In the genomic region with DNA sequence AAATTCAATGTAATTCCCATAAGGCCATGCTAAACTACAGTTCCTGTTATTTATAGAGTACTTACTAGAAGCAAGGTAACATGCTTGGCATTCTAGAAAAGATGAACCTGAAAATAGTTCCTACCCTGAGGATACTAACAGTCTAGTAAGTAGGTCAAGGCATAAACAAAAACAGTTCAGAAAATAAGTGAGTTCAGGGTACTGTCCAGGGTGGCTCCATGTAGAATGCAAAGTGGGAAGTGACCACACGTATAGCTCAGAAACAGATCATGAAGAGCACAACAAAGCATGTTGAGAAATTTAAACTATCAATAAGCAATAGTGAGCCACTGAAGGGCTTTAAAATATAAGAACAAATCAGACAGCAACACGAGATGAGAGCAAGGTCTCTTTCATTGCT, we compare ENCODE assay signal across 11 cellular contexts. TPM values are rescaled to one million over a fixed set of nuclear protein-coding genes. Genes with fewer than 3 reads are reported as not detected.
DNase-seq lines count a peak whose midpoint lies in the region; ATAC-seq lines count a peak whose summit lies in the region.
"Had no signal": no experiment of that assay in that cellular context is flagged by ENCODE, and none has a peak within 500 bp of the region (broad histone marks: within the 10 kb centered on the region; RNA-seq: fewer than 3 reads in every experiment).

No MANE protein-coding gene starts in this region.

- no peak overlapping the region for H3K23ac ChIP-seq in mesenchymal stem cell (ENCODE audit: low read length in 2 of 2)

- H3K18ac ChIP-seq in mesenchymal stem cell (ENCODE audit: low read depth in 1 of 2, low read length in 2 of 2): no peak overlapping the region

- H4K8ac ChIP-seq in mesenchymal stem cell (ENCODE audit: low read length): no peak overlapping the region

- peaks cover 19% of the 10 kb centered on the region for H3K36me3 Mint-ChIP-seq in stimulated activated naive CD8-positive, alpha-beta T cell treated with anti-CD3 and anti-CD28 coated beads, Interleukin-15, Interleukin-2, amounts not matched to agents 100 ng/mL and 50 ng/mL, for 24 hours (ENCODE audit: low read depth)
- H3K36me3 Mint-ChIP-seq in activated naive CD8-positive, alpha-beta T cell treated with anti-CD3 and anti-CD28 coated beads for 36 hours: peaks cover 7% of the 10 kb centered on the region

- no peak for DNase-seq in stimulated activated naive CD8-positive, alpha-beta T cell treated with anti-CD3 and anti-CD28 coated beads, Interleukin-15, Interleukin-2, amounts not matched to agents 100 U/mL and 50 U/mL, for 24 hours
- DNase-seq in activated naive CD8-positive, alpha-beta T cell treated with anti-CD3 and anti-CD28 coated beads for 36 hours: no peak
- DNase-seq in mesenchymal stem cell: no peak
- no peak for DNase-seq in NK-92 treated with Interleukin-12 subunit alpha and Interleukin-12 subunit beta, amount 100 ng/mL, for 24 hours (lab: John Stamatoyannopoulos, UW)
- DNase-seq: activated CD4-positive, CD25-positive, alpha-beta regulatory T cell; foreskin fibroblast; NCI-H1092 had no signal

- no peak overlapping the region for H3K14ac ChIP-seq in mesenchymal stem cell (ENCODE audit: low read length in 2 of 2)

- H3K79me1 ChIP-seq in mesenchymal stem cell (replicated peaks; ENCODE audit: low read length, poor library complexity, severe bottlenecking): peaks cover 3% of the 10 kb centered on the region

- peak overlapping the region; percentile 96 for H3K4me3 Mint-ChIP-seq in stimulated activated naive CD8-positive, alpha-beta T cell treated with anti-CD3 and anti-CD28 coated beads, Interleukin-15, Interleukin-2, amounts not matched to agents 100 ng/mL and 50 ng/mL, for 24 hours
- peak overlapping the region; percentile 61 for H3K4me3 Mint-ChIP-seq in activated naive CD8-positive, alpha-beta T cell treated with anti-CD3 and anti-CD28 coated beads for 36 hours

- no peak for ATAC-seq in stimulated activated naive CD8-positive, alpha-beta T cell treated with anti-CD3 and anti-CD28 coated beads, Interleukin-15, Interleukin-2, amounts not matched to agents 100 U/mL and 50 U/mL, for 24 hours
- ATAC-seq in GM21423 (IDR thresholded peaks at IDR 0.05; ENCODE audit: unreplicated experiment) (no peak), GM21447 (IDR thresholded peaks at IDR 0.05; ENCODE audit: unreplicated experiment) (no peak), GM21526 (IDR thresholded peaks at IDR 0.05; ENCODE audit: low FRiP score, unreplicated experiment) (no peak)

- H3K4me1 ChIP-seq in mesenchymal stem cell (ENCODE audit: control insufficient read depth, insufficient read depth, low read depth, low read length): peaks cover 3% of the 10 kb centered on the region

- H3K36me3 ChIP-seq in mesenchymal stem cell (ENCODE audit: control insufficient read depth in 1 of 2, insufficient read depth in 2 of 2, low read depth in 1 of 2, low read length in 2 of 2): peaks cover 4 to 6% of the 10 kb centered on the region in 2 experiments

- no peak overlapping the region for H2AK5ac ChIP-seq in mesenchymal stem cell (ENCODE audit: low read length, severe bottlenecking)

- no peaks in the 10 kb centered on the region for H3K9me3 Mint-ChIP-seq in stimulated activated naive CD8-positive, alpha-beta T cell treated with anti-CD3 and anti-CD28 coated beads, Interleukin-15, Interleukin-2, amounts not matched to agents 100 ng/mL and 50 ng/mL, for 24 hours
- H3K9me3 Mint-ChIP-seq in activated naive CD8-positive, alpha-beta T cell treated with anti-CD3 and anti-CD28 coated beads for 36 hours: no peaks in the 10 kb centered on the region

- no peak overlapping the region for H3K27ac ChIP-seq in mesenchymal stem cell (ENCODE audit: low read length, poor library complexity, severe bottlenecking)

- H3K27ac Mint-ChIP-seq in stimulated activated naive CD8-positive, alpha-beta T cell treated with anti-CD3 and anti-CD28 coated beads, Interleukin-15, Interleukin-2, amounts not matched to agents 100 ng/mL and 50 ng/mL, for 24 hours: peak overlapping the region; percentile 77
- peak overlapping the region; percentile 30 for H3K27ac Mint-ChIP-seq in activated naive CD8-positive, alpha-beta T cell treated with anti-CD3 and anti-CD28 coated beads for 36 hours

- 93% methylated on average over 2 of the region's 2 CpGs for WGBS in mesenchymal stem cell

- H3K9me3 ChIP-seq in mesenchymal stem cell (ENCODE audit: control insufficient read depth, low read length): no peaks in the 10 kb centered on the region

- H2BK120ac ChIP-seq in mesenchymal stem cell (ENCODE audit: low read depth, low read length): no peak overlapping the region

- H3K27me3 ChIP-seq in mesenchymal stem cell (ENCODE audit: control insufficient read depth in 1 of 2, insufficient read depth in 1 of 2, low read length in 2 of 2): no peaks in the 10 kb centered on the region

- no peak overlapping the region for H4K91ac ChIP-seq in mesenchymal stem cell (ENCODE audit: low read length)

- peak overlapping the region; percentile 11 for H3K9ac ChIP-seq in mesenchymal stem cell (ENCODE audit: low read length)

- H2BK12ac ChIP-seq in mesenchymal stem cell (ENCODE audit: low read length in 2 of 2): no peak overlapping the region

- H3K4ac ChIP-seq in mesenchymal stem cell (ENCODE audit: low read depth in 1 of 2, low read length in 2 of 2): no peak overlapping the region

- H2BK15ac ChIP-seq in mesenchymal stem cell (ENCODE audit: low read depth, poor library complexity, severe bottlenecking): no peak overlapping the region

- H3K4me1 Mint-ChIP-seq in stimulated activated naive CD8-positive, alpha-beta T cell treated with anti-CD3 and anti-CD28 coated beads, Interleukin-15, Interleukin-2, amounts not matched to agents 100 ng/mL and 50 ng/mL, for 24 hours (ENCODE audit: low read depth): peaks cover 72% of the 10 kb centered on the region
- peaks cover 48% of the 10 kb centered on the region for H3K4me1 Mint-ChIP-seq in activated naive CD8-positive, alpha-beta T cell treated with anti-CD3 and anti-CD28 coated beads for 36 hours

- no peak overlapping the region for H2BK5ac ChIP-seq in mesenchymal stem cell (ENCODE audit: low read depth, low read length, poor library complexity, severe bottlenecking)

- H3K4me3 ChIP-seq in mesenchymal stem cell (ENCODE audit: insufficient read depth in 1 of 2, low read depth in 1 of 2, low read length in 2 of 2): peak overlapping the region in 1 of 2 experiments; percentile 98

- H3K27me3 Mint-ChIP-seq in stimulated activated naive CD8-positive, alpha-beta T cell treated with anti-CD3 and anti-CD28 coated beads, Interleukin-15, Interleukin-2, amounts not matched to agents 100 ng/mL and 50 ng/mL, for 24 hours: no peaks in the 10 kb centered on the region
- no peaks in the 10 kb centered on the region for H3K27me3 Mint-ChIP-seq in activated naive CD8-positive, alpha-beta T cell treated with anti-CD3 and anti-CD28 coated beads for 36 hours

- no peak overlapping the region for H3K4me2 ChIP-seq in mesenchymal stem cell (ENCODE audit: low read length, poor library complexity, severe bottlenecking)

- H2AFZ ChIP-seq in mesenchymal stem cell (ENCODE audit: low read depth, low read length): no peak overlapping the region

RNA-seq across cellular contexts. Expression of gene TMED10, which starts 2.3 kb away (rescaled TPM):
- 100 to 1,000 TPM; 160 to 169 TPM for total RNA-seq in activated naive CD8-positive, alpha-beta T cell treated with anti-CD3 and anti-CD28 coated beads for 36 hours
- 426 TPM for polyA plus RNA-seq in mesenchymal stem cell (2013, experiment 1 of 2)
- 426 TPM for polyA plus RNA-seq in mesenchymal stem cell (2013, experiment 2 of 2)

RNA-seq across cellular contexts. Expression of gene NEK9, which starts 47.2 kb away (rescaled TPM):
- total RNA-seq in activated naive CD8-positive, alpha-beta T cell treated with anti-CD3 and anti-CD28 coated beads for 36 hours: 10 to 100 TPM; 50.1 to 50.9 TPM
- 26.4 TPM for polyA plus RNA-seq in mesenchymal stem cell (2013, experiment 1 of 2)
- 26.7 TPM for polyA plus RNA-seq in mesenchymal stem cell (2013, experiment 2 of 2)
